Comparison of ENCODE assay signal across 30 cellular contexts in genomic region chr4:76383001-76383400, GRCh38. TPM values are rescaled to one million over a fixed set of nuclear protein-coding genes. Genes with fewer than 3 reads are reported as not detected.
DNase-seq lines count a peak whose midpoint lies in the region; ATAC-seq, FAIRE-seq and TF ChIP-seq lines count a peak whose summit lies in the region.
"Had no signal": no experiment of that assay in that cellular context is flagged by ENCODE, and none has a peak within 500 bp of the region (broad histone marks: within the 10 kb centered on the region; RNA-seq: fewer than 3 reads in every experiment).

No MANE protein-coding gene starts in this region.

- H3F3A ChIP-seq in smooth muscle cell (ENCODE audit: low read depth), result no peaks in the 10 kb centered on the region

- H3K23me2 ChIP-seq in H1 (ENCODE audit: low read depth, low read length), result no peaks in the 10 kb centered on the region

- H2BK5ac ChIP-seq in H1 (ENCODE audit: low read depth, low read length), result peak overlapping the region; percentile 38; the same call in 1 of the 2 replicates

- CTCF ChIA-PET in H1 (lab: Charles Lee; ENCODE audit: partially characterized antibody), result interaction anchor here (0.7 to 1.6 kb wide), 4 partner anchors 75 to 374 kb away, joined by 3 read pairs; no protein-coding TSS in a partner anchor

- H2BK20ac ChIP-seq in H1 (ENCODE audit: low read length), result peak overlapping the region; percentile 84; the same call in 1 of the 2 replicates

- intact Hi-C loops in Right ventricle myocardium inferior (cut with DNase I), result no loop called here

- TF ChIP-seq POLR2A in H1 (IDR thresholded peaks at IDR 0.05; ENCODE audit: control extremely low read depth in 1 of 2, low read depth in 2 of 2, low read length in 2 of 2), result no peak

- no peak overlapping the region for H3K56ac ChIP-seq in H1 (replicated peaks; ENCODE audit: insufficient read length, low read depth, low read length)

- H3K27me3 Mint-ChIP-seq in mesothelial cell of epicardium (ENCODE audit: low read depth), result no peaks in the 10 kb centered on the region

- TF ChIP-seq RAD21 in H1 (IDR thresholded peaks at IDR 0.05 in 1 of 2, conservative IDR thresholded peaks at IDR 0.05 in 1 of 2; ENCODE audit: low read depth in 2 of 2, low read length in 2 of 2), result no peak

- H3K9me3 Mint-ChIP-seq in mesothelial cell of epicardium, result peaks cover 38% of the 10 kb centered on the region

- H3K36me3 ChIP-seq in KMS-11 (ENCODE audit: insufficient read depth) (no peaks in the 10 kb centered on the region), H1 (ENCODE audit: control insufficient read depth in 2 of 4, insufficient read depth in 4 of 4, low read length in 3 of 4) (no peaks in the 10 kb centered on the region), smooth muscle cell (ENCODE audit: low read depth) (no peaks in the 10 kb centered on the region)
- H3K36me3 ChIP-seq: BLaER1 treated with 17β-estradiol and CSF1 and Interleukin-3, amounts not matched to agents 10 nM and 100 nM had no signal

- H3K4me3 Mint-ChIP-seq in mesothelial cell of epicardium, result no peak overlapping the region

- peak overlapping the region; percentile 16 for H2BK120ac ChIP-seq in H1 (replicated peaks; ENCODE audit: low read depth, low read length)

- H3K27me3 ChIP-seq in KMS-11 (ENCODE audit: insufficient read depth, low read depth), result no peaks in the 10 kb centered on the region
- no peaks in the 10 kb centered on the region for H3K27me3 ChIP-seq in H1 (replicated peaks in 1 of 4; ENCODE audit: control insufficient read depth in 3 of 4, extremely low read depth in 1 of 4, insufficient read depth in 3 of 4, low read length in 3 of 4)
- no peaks in the 10 kb centered on the region for H3K27me3 ChIP-seq in smooth muscle cell (ENCODE audit: low read depth)
- H3K27me3 ChIP-seq: BLaER1 treated with 17β-estradiol and CSF1 and Interleukin-3, amounts not matched to agents 10 nM and 100 nM had no signal

- 83% methylated on average over 2 of the region's 2 CpGs; no CpG with 5 or more reads in 1 of the 2 experiments for WGBS in H1 (ENCODE audit: extremely low coverage in 1 of 2, insufficient coverage in 1 of 2, insufficient read length in 1 of 2, insufficient replicate concordance in 2 of 2, low coverage in 1 of 2, low lambda C conversion rate in 2 of 2, missing lambda C conversion rate in 1 of 2), 2 experiments
- WGBS in smooth muscle cell (ENCODE audit: low lambda C conversion rate), result 99% methylated on average over 2 of the region's 2 CpGs

- ATAC-seq in Right ventricle myocardium inferior, result no peak
- no peak for ATAC-seq in HG03097 (IDR thresholded peaks at IDR 0.05; ENCODE audit: low FRiP score, unreplicated experiment)
- ATAC-seq: A549 had no signal

- H3K27ac ChIP-seq in KMS-11 (no peak overlapping the region), H1 (ENCODE audit: low read depth, low read length) (no peak overlapping the region), smooth muscle cell (ENCODE audit: low read depth) (peak overlapping the region; percentile 54)
- H3K27ac ChIP-seq: A549; BLaER1 treated with 17β-estradiol and CSF1 and Interleukin-3, amounts not matched to agents 10 nM and 100 nM; PC-9 had no signal

- H2BK15ac ChIP-seq in H1 (ENCODE audit: low read length), result no peak overlapping the region

- H3K79me1 ChIP-seq in H1 (ENCODE audit: low read depth, low read length), result no peaks in the 10 kb centered on the region

- FAIRE-seq in H1 (lab: Jason Lieb, UNC), result no peak
- FAIRE-seq: A549, GM12891, H54 had no signal

- H3K4me3 ChIP-seq in KMS-11 (IDR thresholded peaks at IDR 0.05; ENCODE audit: insufficient read depth, low read depth, low read length) (no peak overlapping the region), H1 (ENCODE audit: extremely low read depth in 1 of 4, insufficient read depth in 2 of 4, low read depth in 3 of 4, low read length in 4 of 4) (no peak overlapping the region), smooth muscle cell (no peak overlapping the region)
- H3K4me3 ChIP-seq: A549; BLaER1 treated with 17β-estradiol and CSF1 and Interleukin-3, amounts not matched to agents 10 nM and 100 nM; PC-9 had no signal

- H3K18ac ChIP-seq in H1 (ENCODE audit: extremely low read depth, low read length), result peak overlapping the region; percentile 78; the same call in 1 of the 2 replicates

- DNase-seq in H1 (ENCODE audit: low read depth in 1 of 2, low spot score in 2 of 2) (no peak), mesothelial cell of epicardium (ENCODE audit: low spot score in 2 of 2, unreplicated experiment in 2 of 2) (no peak), smooth muscle cell (lab: John Stamatoyannopoulos, UW; ENCODE audit: unreplicated experiment) (no peak), germinal center (ENCODE audit: low spot score) (no peak), Right ventricle myocardium inferior (ENCODE audit: missing footprints) (no peak), SKM-1 treated with dmso at 0.1 percent for 144 hours (lab: John Stamatoyannopoulos, UW; ENCODE audit: unreplicated experiment) (no peak)
- DNase-seq: Caco-2; CD4-positive, alpha-beta memory T cell; DMS 273 treated with DMSO at 0.1 percent for 48 hours; DMS79; EL; GF-D8; IMR-90; KG1; NCI-H1048; NCI-H1417; NCI-H1694; NCI-H2029 treated with DMSO at 0.1 percent for 48 hours; NCI-H446 treated with DMSO at 0.1 percent for 48 hours; NCI-H526; NCI-H82; PC-9; RPMI8226; SHP77 had no signal

- no peaks in the 10 kb centered on the region for H4K20me1 ChIP-seq in KMS-11 (ENCODE audit: insufficient read depth)
- H4K20me1 ChIP-seq in H1 (replicated peaks in 1 of 2; ENCODE audit: control insufficient read depth in 1 of 2, insufficient read depth in 2 of 2, low read length in 2 of 2), result no peaks in the 10 kb centered on the region
- no peaks in the 10 kb centered on the region for H4K20me1 ChIP-seq in smooth muscle cell (ENCODE audit: low read depth)
- H4K20me1 ChIP-seq: BLaER1 treated with 17β-estradiol and CSF1 and Interleukin-3, amounts not matched to agents 10 nM and 100 nM had no signal

- H3K4me1 ChIP-seq in KMS-11 (ENCODE audit: low read depth, poor library complexity, severe bottlenecking) (peaks cover 36% of the 10 kb centered on the region), H1 (replicated peaks in 1 of 4; ENCODE audit: control insufficient read depth in 3 of 4, insufficient read depth in 4 of 4, low read length in 3 of 4) (peaks cover 6 to 15% (median 9%) of the 10 kb centered on the region in 4 experiments; a peak in 6 of 7 replicates), smooth muscle cell (ENCODE audit: low read depth) (peaks cover 3% of the 10 kb centered on the region)

- no peak overlapping the region for H2AK5ac ChIP-seq in H1 (ENCODE audit: low read depth, low read length)

- no peak overlapping the region; the same call in 1 of the 2 replicates for H2BK12ac ChIP-seq in H1 (ENCODE audit: low read depth, low read length)

- no peak overlapping the region for H3K4ac ChIP-seq in H1 (replicated peaks; ENCODE audit: insufficient read length, low read depth, low read length)

- H3K27ac Mint-ChIP-seq in mesothelial cell of epicardium, result peak overlapping the region; percentile 24

- POLR2A ChIA-PET in H1 (lab: Charles Lee; ENCODE audit: partially characterized antibody), result interaction anchor here (0.7 kb wide), 1 partner anchor 18 kb away, joined by 3 read pairs; no protein-coding TSS in a partner anchor

- no peak overlapping the region for H3K9ac ChIP-seq in KMS-11
- no peak overlapping the region; a peak in 1 of 7 replicates for H3K9ac ChIP-seq in H1 (replicated peaks in 1 of 4; ENCODE audit: extremely low read depth in 1 of 4, low read depth in 3 of 4, low read length in 3 of 4)
- H3K9ac ChIP-seq in smooth muscle cell (ENCODE audit: low read depth), result no peak overlapping the region
- H3K9ac ChIP-seq: BLaER1 treated with 17β-estradiol and CSF1 and Interleukin-3, amounts not matched to agents 10 nM and 100 nM had no signal

- no peak overlapping the region for H4K8ac ChIP-seq in H1 (ENCODE audit: extremely low read depth, insufficient read depth, low read length)

- no peak overlapping the region for H3K23ac ChIP-seq in H1 (ENCODE audit: insufficient read length)

- H3K14ac ChIP-seq in H1 (ENCODE audit: insufficient read length), result peak overlapping the region; percentile 87

- H4K91ac ChIP-seq in H1 (replicated peaks; ENCODE audit: insufficient read length, low read length), result no peak overlapping the region

- H3K4me1 Mint-ChIP-seq in mesothelial cell of epicardium, result peaks cover 11% of the 10 kb centered on the region
- H3K4me1 Mint-ChIP-seq: CD4-positive, alpha-beta memory T cell had no signal

- TF ChIP-seq CTCF in KMS-11 (conservative IDR thresholded peaks at IDR 0.05; ENCODE audit: low read depth, low read length) (no peak), H1 (IDR thresholded peaks at IDR 0.05; ENCODE audit: control extremely low read depth in 1 of 3, insufficient read depth in 1 of 3, low read depth in 1 of 3, low read length in 3 of 3) (no peak), mesothelial cell of epicardium (IDR thresholded peaks at IDR 0.05; ENCODE audit: unreplicated experiment) (no peak), smooth muscle cell (IDR thresholded peaks at IDR 0.05; ENCODE audit: borderline replicate concordance, insufficient read depth, poor library complexity, severe bottlenecking) (no peak)

- H2AFZ ChIP-seq in KMS-11 (ENCODE audit: low read depth) (no peak overlapping the region), H1 (ENCODE audit: low read length) (peak overlapping the region; percentile 60; the same call in 1 of the 2 replicates), smooth muscle cell (ENCODE audit: low read depth) (no peak overlapping the region)
- H2AFZ ChIP-seq: PC-9 had no signal

- H3K9me3 ChIP-seq in H1 (ENCODE audit: insufficient read depth in 2 of 2, low read depth in 1 of 2, low read length in 1 of 2) (peaks cover 0 to 5% of the 10 kb centered on the region in 2 experiments; a peak in 2 of 4 replicates), smooth muscle cell (replicated peaks; ENCODE audit: low read depth) (no peaks in the 10 kb centered on the region)
- H3K9me3 ChIP-seq: A549, Caco-2 had no signal

- H3K4me2 ChIP-seq in KMS-11, result peak overlapping the region; percentile 41
- H3K4me2 ChIP-seq in H1 (ENCODE audit: insufficient read depth in 1 of 2, low read depth in 2 of 2, low read length in 2 of 2), result no peak overlapping the region
- no peak overlapping the region for H3K4me2 ChIP-seq in smooth muscle cell
- H3K4me2 ChIP-seq: A549, PC-9 had no signal

- peaks cover 7% of the 10 kb centered on the region for H3K36me3 Mint-ChIP-seq in mesothelial cell of epicardium

- H3K79me2 ChIP-seq in KMS-11 (ENCODE audit: insufficient read depth, low read depth) (no peaks in the 10 kb centered on the region), H1 (ENCODE audit: control insufficient read depth in 1 of 2, insufficient read depth in 2 of 2, low read length in 2 of 2) (no peaks in the 10 kb centered on the region), smooth muscle cell (ENCODE audit: low read depth) (no peaks in the 10 kb centered on the region)

- no peak overlapping the region for H4K5ac ChIP-seq in H1 (ENCODE audit: insufficient read length, low read depth, low read length)

- no peak for TF ChIP-seq EP300 in H1 (IDR thresholded peaks at IDR 0.05; ENCODE audit: borderline replicate concordance in 1 of 2, low read depth in 2 of 2, low read length in 2 of 2)

RNA-seq across cellular contexts. Expression of gene CCDC158, which starts 37.9 kb away (rescaled TPM):
- total RNA-seq in H1 (2021; fragmentation: NEBNext Ultra II Directional; extraction: Animal tissue kit (Norgen Biotek cat#: 25700)), result not detected in 2 replicates
- polyA plus RNA-seq in H1 (2011; rRNA removed), result not detected in 2 replicates
- polyA plus RNA-seq in H1 (2011; cell fraction: cytosol; rRNA removed), result not detected
- 0.04 TPM for polyA plus RNA-seq in H1 (2011; cell fraction: nucleus; rRNA removed)
- polyA plus RNA-seq in H1 (2012, experiment 1 of 2), result 0.05 TPM in 1 of 4 replicates, not detected in the others
- polyA plus RNA-seq in H1 (2012, experiment 2 of 2), result not detected
- 0.02 TPM for polyA plus RNA-seq in H1 (2013, experiment 1 of 2)
- polyA plus RNA-seq in H1 (2013, experiment 2 of 2), result 0.02 TPM
- not detected in 2 replicates for polyA minus RNA-seq in H1 (2011; rRNA and poly(A)+ RNA removed)
- not detected for polyA minus RNA-seq in H1 (2011; cell fraction: cytosol; rRNA and poly(A)+ RNA removed)
- not detected for polyA minus RNA-seq in H1 (2011; cell fraction: nucleus; rRNA and poly(A)+ RNA removed)
- not detected in 3 replicates for total RNA-seq in mesothelial cell of epicardium
- not detected in 2 replicates for total RNA-seq in smooth muscle cell
- not detected in 2 replicates for polyA plus RNA-seq in smooth muscle cell
- 0.16 TPM for total RNA-seq in Right ventricle myocardium inferior
- total RNA-seq: CD4-positive, alpha-beta memory T cell; IMR-90; PC-9 had no signal
- polyA plus RNA-seq: CD4-positive, alpha-beta memory T cell; IMR-90 had no signal

RNA-seq across cellular contexts. Expression of gene SHROOM3, which starts 52.0 kb away (rescaled TPM):
- total RNA-seq in H1 (2021; fragmentation: NEBNext Ultra II Directional; extraction: Animal tissue kit (Norgen Biotek cat#: 25700)), result 34.0 and 35.6 TPM in 2 replicates
- 15.8 and 19.7 TPM in 2 replicates for polyA plus RNA-seq in H1 (2011; rRNA removed)
- 15.7 TPM for polyA plus RNA-seq in H1 (2011; cell fraction: cytosol; rRNA removed)
- 33.4 TPM for polyA plus RNA-seq in H1 (2011; cell fraction: nucleus; rRNA removed)
- polyA plus RNA-seq in H1 (2012, experiment 1 of 2), result 14.8 to 19.0 TPM (median 17.2 TPM) in 4 replicates
- polyA plus RNA-seq in H1 (2012, experiment 2 of 2), result 6.4 TPM
- 14.4 TPM for polyA plus RNA-seq in H1 (2013, experiment 1 of 2)
- 14.2 TPM for polyA plus RNA-seq in H1 (2013, experiment 2 of 2)
- 74.3 and 90.8 TPM in 2 replicates for polyA minus RNA-seq in H1 (2011; rRNA and poly(A)+ RNA removed)
- polyA minus RNA-seq in H1 (2011; cell fraction: cytosol; rRNA and poly(A)+ RNA removed), result 42.9 TPM
- polyA minus RNA-seq in H1 (2011; cell fraction: nucleus; rRNA and poly(A)+ RNA removed), result 106 TPM
- total RNA-seq in mesothelial cell of epicardium, result 57.1 to 62.7 TPM (median 58.4 TPM) in 3 replicates
- 25.2 and 31.9 TPM in 2 replicates for total RNA-seq in smooth muscle cell
- polyA plus RNA-seq in smooth muscle cell, result 10.0 and 22.3 TPM in 2 replicates
- 15.2 TPM for total RNA-seq in Right ventricle myocardium inferior
- total RNA-seq: CD4-positive, alpha-beta memory T cell had no signal
- polyA plus RNA-seq: CD4-positive, alpha-beta memory T cell had no signal
